ENCODE assay signal across 12 cellular contexts in genomic region chr17:14196337-14196997, GRCh38. TPM values are rescaled to one million over a fixed set of nuclear protein-coding genes. Genes with fewer than 3 reads are reported as not detected.
DNase-seq lines count a peak whose midpoint lies in the region; ATAC-seq, FAIRE-seq and TF ChIP-seq lines count a peak whose summit lies in the region.
"Had no signal": no experiment of that assay in that cellular context is flagged by ENCODE, and none has a peak within 500 bp of the region (broad histone marks: within the 10 kb centered on the region; RNA-seq: fewer than 3 reads in every experiment).

No MANE protein-coding gene starts in this region.

- no peak overlapping the region for H2BK12ac ChIP-seq in H9 (ENCODE audit: insufficient read length, low read depth, low read length)

- H3K23me2 ChIP-seq in H9 (ENCODE audit: insufficient read length, low read depth, low read length, poor library complexity, severe bottlenecking), result no peaks in the 10 kb centered on the region

- peaks cover 74 to 95% (median 83%) of the 10 kb centered on the region in 4 donors for H3K4me1 Mint-ChIP-seq in CD4-positive, alpha-beta memory T cell
- peaks cover 2 to 7% of the 10 kb centered on the region in 2 experiments; a peak in 3 of 4 replicates for H3K4me1 Mint-ChIP-seq in H9
- H3K4me1 Mint-ChIP-seq in activated CD4-positive, alpha-beta memory T cell treated with anti-CD3 and anti-CD28 coated beads, Interleukin-2, amount 10 ng/mL, durations not matched to agents 7 days and 5 days, result peaks cover 88% of the 10 kb centered on the region

- no peak for FAIRE-seq in HepG2 (lab: Jason Lieb, UNC)
- FAIRE-seq in D721Med (lab: Jason Lieb, UNC), result no peak

- TF ChIP-seq EP300 in HepG2 (IDR thresholded peaks at IDR 0.05; ENCODE audit: low read depth in 2 of 2, low read length in 2 of 2), result no peak
- no peak for TF ChIP-seq EP300 in HepG2 (CRISPR knock-in tag; IDR thresholded peaks at IDR 0.05; ENCODE audit: borderline replicate concordance)

- no peaks in the 10 kb centered on the region for H3K27me3 Mint-ChIP-seq in CD4-positive, alpha-beta memory T cell
- H3K27me3 Mint-ChIP-seq in H9 (ENCODE audit: low read depth), result no peaks in the 10 kb centered on the region
- H3K27me3 Mint-ChIP-seq in activated CD4-positive, alpha-beta memory T cell treated with anti-CD3 and anti-CD28 coated beads, Interleukin-2, amount 10 ng/mL, durations not matched to agents 7 days and 5 days, result no peaks in the 10 kb centered on the region

- H2AFZ ChIP-seq in H9 (ENCODE audit: low read length), result no peak overlapping the region
- H2AFZ ChIP-seq in HepG2 (ENCODE audit: low read length), result no peak overlapping the region

- ATAC-seq in HepG2 (peak; percentile 80), HG03565 (IDR thresholded peaks at IDR 0.05; ENCODE audit: unreplicated experiment) (no peak), left cardiac atrium (no peak)
- ATAC-seq: left lung had no signal

- no peak overlapping the region for H2BK5ac ChIP-seq in H9 (ENCODE audit: insufficient read length, low read length)

- peak overlapping the region; percentile 87 to 96 (median 92) for H3K27ac Mint-ChIP-seq in CD4-positive, alpha-beta memory T cell
- H3K27ac Mint-ChIP-seq in H9, result peak overlapping the region in 1 of 3 experiments; percentile 3; a peak in 2 of 7 replicates
- H3K27ac Mint-ChIP-seq in activated CD4-positive, alpha-beta memory T cell treated with anti-CD3 and anti-CD28 coated beads, Interleukin-2, amount 10 ng/mL, durations not matched to agents 7 days and 5 days, result peak overlapping the region; percentile 98

- H2BK15ac ChIP-seq in H9 (ENCODE audit: low read depth, low read length), result no peak overlapping the region

- peak overlapping the region in 1 of 2 donors; percentile 32 for H3K4me3 ChIP-seq in CD4-positive, alpha-beta memory T cell (ENCODE audit: low read length in 2 of 2)
- H3K4me3 ChIP-seq in HepG2 (replicated peaks in 1 of 3; ENCODE audit: insufficient read depth in 1 of 3, low read depth in 2 of 3, low read length in 3 of 3), result no peak overlapping the region
- H3K4me3 ChIP-seq: dorsolateral prefrontal cortex, left lung had no signal

- no peak for TF ChIP-seq POLR2A in HepG2 (IDR thresholded peaks at IDR 0.05; ENCODE audit: insufficient read depth in 1 of 2, low read depth in 2 of 2, low read length in 2 of 2)

- no peak overlapping the region for H3K23ac ChIP-seq in H9 (ENCODE audit: insufficient read length, low read depth, low read length)

- in situ Hi-C loops in HepG2 (cut with HindIII; ENCODE audit: extremely low pct_ligation_motif_present, low pct_unique_long_range_greater_than_20kb), result no loop called here

- no peak overlapping the region for H4K91ac ChIP-seq in H9 (ENCODE audit: insufficient read length, low read depth, low read length)

- no peaks in the 10 kb centered on the region for H3K36me3 ChIP-seq in CD4-positive, alpha-beta memory T cell (ENCODE audit: insufficient read depth, low read length)
- peaks cover 4 to 23% of the 10 kb centered on the region in 2 experiments; a peak in 4 of 5 replicates for H3K36me3 ChIP-seq in HepG2 (replicated peaks in 1 of 2; ENCODE audit: control insufficient read depth in 1 of 2, insufficient read depth in 2 of 2, low read length in 2 of 2)
- H3K36me3 ChIP-seq: left lung had no signal

- WGBS in H9 (ENCODE audit: extremely low coverage, insufficient read length, low lambda C conversion rate), result no CpG with 5 or more reads among the region's 4 CpGs
- 97% methylated on average over 4 of the region's 4 CpGs for WGBS in HepG2 (ENCODE audit: low lambda C conversion rate)

- H3K27me3 ChIP-seq in CD4-positive, alpha-beta memory T cell (ENCODE audit: insufficient read depth, low read length), result no peaks in the 10 kb centered on the region
- no peaks in the 10 kb centered on the region for H3K27me3 ChIP-seq in H9 (ENCODE audit: insufficient read depth, low read length)
- no peaks in the 10 kb centered on the region for H3K27me3 ChIP-seq in HepG2 (ENCODE audit: control insufficient read depth in 1 of 2, insufficient read depth in 2 of 2, low read length in 2 of 2)
- H3K27me3 ChIP-seq: dorsolateral prefrontal cortex, left lung had no signal

- H3K36me3 Mint-ChIP-seq in CD4-positive, alpha-beta memory T cell, result no peaks in the 10 kb centered on the region
- peaks cover 0 to 4% (median 0%) of the 10 kb centered on the region in 3 experiments; a peak in 2 of 7 replicates for H3K36me3 Mint-ChIP-seq in H9 (ENCODE audit: insufficient read depth in 1 of 3, low read depth in 3 of 3)
- peaks cover 38% of the 10 kb centered on the region for H3K36me3 Mint-ChIP-seq in activated CD4-positive, alpha-beta memory T cell treated with anti-CD3 and anti-CD28 coated beads, Interleukin-2, amount 10 ng/mL, durations not matched to agents 7 days and 5 days (ENCODE audit: low read depth)

- H3K79me2 ChIP-seq in H9 (ENCODE audit: insufficient read depth, low read length) (no peaks in the 10 kb centered on the region), HepG2 (ENCODE audit: insufficient read depth, low read length) (no peaks in the 10 kb centered on the region)

- intact Hi-C loops in CD4-positive, alpha-beta memory T cell (cut with micrococcal nuclease), result no loop called here
- intact Hi-C loops in HepG2 (cut with micrococcal nuclease; ENCODE audit: unreplicated experiment) (no loop called here), left cardiac atrium (cut with DNase I) (no loop called here)

- H3K79me1 ChIP-seq in H9 (ENCODE audit: insufficient read depth, low read depth, low read length, poor library complexity, severe bottlenecking), result no peaks in the 10 kb centered on the region

- no peaks in the 10 kb centered on the region for H3K9me3 ChIP-seq in CD4-positive, alpha-beta memory T cell (ENCODE audit: control insufficient read depth in 1 of 2, low read length in 2 of 2)
- H3K9me3 ChIP-seq in H9 (ENCODE audit: control insufficient read depth, low read depth, low read length), result no peaks in the 10 kb centered on the region
- H3K9me3 ChIP-seq in HepG2 (ENCODE audit: low read length), result no peaks in the 10 kb centered on the region
- H3K9me3 ChIP-seq: left lung had no signal

- TF ChIP-seq RAD21 in HepG2 (CRISPR knock-in tag; IDR thresholded peaks at IDR 0.05), result no peak

- no peak overlapping the region for H2BK20ac ChIP-seq in H9 (ENCODE audit: low read depth, low read length, poor library complexity, severe bottlenecking)

- H4K20me1 ChIP-seq in H9 (ENCODE audit: control insufficient read depth, insufficient read depth, insufficient read length) (no peaks in the 10 kb centered on the region), HepG2 (ENCODE audit: insufficient read depth, low read length) (no peaks in the 10 kb centered on the region)

- POLR2A ChIA-PET in CD4-positive, alpha-beta memory T cell (lab: Charles Lee; ENCODE audit: partially characterized antibody), result interaction anchor here (1.0 to 8.0 kb wide), 6 partner anchors 10 to 232 kb away, joined by 3 to 144 read pairs (median 4); partner anchors contain the start of genes COX10 and HS3ST3B1
- POLR2A ChIA-PET in activated CD4-positive, alpha-beta memory T cell treated with anti-CD3 and anti-CD28 coated beads, Interleukin-2, amount 10 ng/mL, durations not matched to agents 7 days and 5 days (lab: Charles Lee), result interaction anchor here (1.0 to 8.2 kb wide), 7 partner anchors 10 to 1178 kb away, joined by 3 to 194 read pairs (median 3); partner anchors contain the start of gene HS3ST3B1
- POLR2A ChIA-PET in HepG2 (lab: Yijun Ruan, JAX), result no interaction called here

- H3K4me3 Mint-ChIP-seq in CD4-positive, alpha-beta memory T cell, result peak overlapping the region; percentile 67 to 91 (median 78)
- no peak overlapping the region for H3K4me3 Mint-ChIP-seq in H9
- H3K4me3 Mint-ChIP-seq in activated CD4-positive, alpha-beta memory T cell treated with anti-CD3 and anti-CD28 coated beads, Interleukin-2, amount 10 ng/mL, durations not matched to agents 7 days and 5 days, result peak overlapping the region; percentile 53

- H3K9me3 Mint-ChIP-seq in CD4-positive, alpha-beta memory T cell, result peaks cover 0 to 2% (median 0%) of the 10 kb centered on the region in 8 donors
- H3K9me3 Mint-ChIP-seq in H9, result no peaks in the 10 kb centered on the region
- no peaks in the 10 kb centered on the region for H3K9me3 Mint-ChIP-seq in activated CD4-positive, alpha-beta memory T cell treated with anti-CD3 and anti-CD28 coated beads, Interleukin-2, amount 10 ng/mL, durations not matched to agents 7 days and 5 days

- peak overlapping the region; percentile 35 for H3K27ac ChIP-seq in CD4-positive, alpha-beta memory T cell (ENCODE audit: low read depth, low read length)
- no peak overlapping the region for H3K27ac ChIP-seq in H9 (ENCODE audit: insufficient read length, low read depth, low read length)
- H3K27ac ChIP-seq in HepG2 (ENCODE audit: extremely low read length, insufficient read depth, low read length), result no peak overlapping the region
- H3K27ac ChIP-seq: dorsolateral prefrontal cortex, left lung had no signal

- no TSS peak for BruUV-seq in HepG2 (replicated peaks; lab: Mats Ljungman, UMichigan)

- no peak overlapping the region for H3K4me2 ChIP-seq in H9 (ENCODE audit: insufficient read depth, insufficient read length, low read length)
- no peak overlapping the region for H3K4me2 ChIP-seq in HepG2 (ENCODE audit: low read depth, low read length)

- no peak overlapping the region for H3K9ac ChIP-seq in H9 (ENCODE audit: extremely low read depth, insufficient read length, low read length)
- H3K9ac ChIP-seq in HepG2 (ENCODE audit: insufficient read depth, low read depth, low read length), result no peak overlapping the region

- H3T11ph ChIP-seq in H9 (ENCODE audit: low read length), result no peak overlapping the region

- H3K18ac ChIP-seq in H9 (ENCODE audit: insufficient read length, low read depth, low read length), result no peak overlapping the region

- H2AK5ac ChIP-seq in H9 (ENCODE audit: insufficient read length, low read length), result no peak overlapping the region

- no peak overlapping the region for H4K5ac ChIP-seq in H9 (ENCODE audit: insufficient read length, low read depth, low read length)

- H3K14ac ChIP-seq in H9 (ENCODE audit: insufficient read depth, low read length), result no peak overlapping the region

- H3K4ac ChIP-seq in H9 (ENCODE audit: low read depth, low read length), result no peak overlapping the region

- H2BK120ac ChIP-seq in H9 (ENCODE audit: low read depth, low read length, poor library complexity, severe bottlenecking), result no peak overlapping the region

- peak; percentile 51 for TF ChIP-seq CTCF in H9 (conservative IDR thresholded peaks at IDR 0.05)
- TF ChIP-seq CTCF in HepG2 (CRISPR knock-in tag; IDR thresholded peaks at IDR 0.05), result no peak
- TF ChIP-seq CTCF in D721Med (IDR thresholded peaks at IDR 0.05; ENCODE audit: insufficient read depth, missing control alignments), result no peak

- no peak overlapping the region for H3K56ac ChIP-seq in H9 (ENCODE audit: insufficient read length, low read depth, low read length)

- peak in 3 of 5 donors; percentile 37 to 43 (median 42) for DNase-seq in CD4-positive, alpha-beta memory T cell
- DNase-seq in H9 (no peak), HepG2 (ENCODE audit: low spot score) (no peak), left cardiac atrium (no peak), NCI-H446 treated with DMSO at 0.1 percent for 48 hours (lab: John Stamatoyannopoulos, UW) (no peak), D721Med (ENCODE audit: insufficient read length, low spot score) (no peak)
- peak; percentile 33 for DNase-seq in activated CD4-positive, alpha-beta memory T cell treated with anti-CD3 and anti-CD28 coated beads, Interleukin-2, amount 10 ng/mL, durations not matched to agents 7 days and 5 days
- DNase-seq: dorsolateral prefrontal cortex, left lung, NCI-H748 treated with DMSO at 0.1 percent for 48 hours had no signal

- peaks cover 90% of the 10 kb centered on the region for H3K4me1 ChIP-seq in CD4-positive, alpha-beta memory T cell (ENCODE audit: insufficient read depth, low read length)
- H3K4me1 ChIP-seq in H9 (ENCODE audit: insufficient read depth, low read length), result no peaks in the 10 kb centered on the region
- no peaks in the 10 kb centered on the region for H3K4me1 ChIP-seq in HepG2 (ENCODE audit: insufficient read depth, low read length)

- CTCF ChIA-PET in CD4-positive, alpha-beta memory T cell (lab: Charles Lee; ENCODE audit: partially characterized antibody), result interaction anchor here (0.7 to 7.9 kb wide), 6 partner anchors 10 to 233 kb away, joined by 3 to 59 read pairs (median 5); partner anchors contain the start of gene HS3ST3B1
- CTCF ChIA-PET in activated CD4-positive, alpha-beta memory T cell treated with anti-CD3 and anti-CD28 coated beads, Interleukin-2, amount 10 ng/mL, durations not matched to agents 7 days and 5 days (lab: Charles Lee), result interaction anchor here (7.5 kb wide), 1 partner anchor 104 kb away, joined by 74 read pairs; the partner anchor contains the start of gene HS3ST3B1
- CTCF ChIA-PET in HepG2 (lab: Yijun Ruan, JAX; ENCODE audit: low intra/inter-chr PET ratio, low total read pairs), result no interaction called here

- H4K8ac ChIP-seq in H9 (replicated peaks; ENCODE audit: insufficient read length, low read depth, low read length), result no peak overlapping the region

RNA-seq across cellular contexts. Expression of gene CDRT15, which starts 40.2 kb away (rescaled TPM):
- not detected for total RNA-seq in CD4-positive, alpha-beta memory T cell
- polyA plus RNA-seq in CD4-positive, alpha-beta memory T cell, result not detected
- total RNA-seq in H9 (2021), result not detected in 2 replicates
- total RNA-seq in activated CD4-positive, alpha-beta memory T cell treated with anti-CD3 and anti-CD28 coated beads, Interleukin-2, amount 10 ng/mL, durations not matched to agents 7 days and 5 days, result not detected
- not detected in 2 replicates for total RNA-seq in HepG2 (2016; rRNA removed; fragmentation: Illumina TruSeq; extraction: Trizol)
- total RNA-seq in HepG2 (2016; cell fraction: cytosol; rRNA removed; fragmentation: Illumina TruSeq; extraction: Trizol; ENCODE audit: low read depth), result not detected in 2 replicates
- total RNA-seq in HepG2 (2016; cell fraction: insoluble cytoplasmic fraction; rRNA removed; fragmentation: Illumina TruSeq; extraction: Trizol), result not detected in 2 replicates
- total RNA-seq in HepG2 (2016; cell fraction: membrane; rRNA removed; fragmentation: Illumina TruSeq; extraction: Trizol), result not detected in 2 replicates
- not detected in 2 replicates for total RNA-seq in HepG2 (2016; cell fraction: nucleus; rRNA removed; fragmentation: Illumina TruSeq; extraction: Trizol)
- polyA plus RNA-seq in HepG2 (2011; rRNA removed), result not detected in 2 replicates
- polyA plus RNA-seq in HepG2 (2011; cell fraction: cytosol; rRNA removed), result not detected in 2 replicates
- not detected in 2 replicates for polyA plus RNA-seq in HepG2 (2011; cell fraction: nucleus; rRNA removed)
- 0.27 TPM in 1 of 2 replicates, not detected in the other for polyA plus RNA-seq in HepG2 (2012)
- polyA plus RNA-seq in HepG2 (2016; cell fraction: cytosol; fragmentation: Illumina TruSeq; extraction: Trizol; ENCODE audit: low read depth), result not detected in 2 replicates
- not detected in 2 replicates for polyA plus RNA-seq in HepG2 (2016; cell fraction: insoluble cytoplasmic fraction; fragmentation: Illumina TruSeq; extraction: Trizol; ENCODE audit: low read depth)
- not detected in 2 replicates for polyA plus RNA-seq in HepG2 (2016; cell fraction: membrane; fragmentation: Illumina TruSeq; extraction: Trizol; ENCODE audit: low read depth)
- polyA plus RNA-seq in HepG2 (2016; cell fraction: nucleus; fragmentation: Illumina TruSeq; extraction: Trizol; ENCODE audit: insufficient read depth, low read depth), result not detected in 2 replicates
- not detected in 2 replicates for polyA minus RNA-seq in HepG2 (2011; rRNA and poly(A)+ RNA removed; ENCODE audit: low replicate concordance)
- polyA minus RNA-seq in HepG2 (2011; cell fraction: cytosol; rRNA and poly(A)+ RNA removed), result not detected in 2 replicates
- polyA minus RNA-seq in HepG2 (2011; cell fraction: nucleus; rRNA and poly(A)+ RNA removed), result not detected in 2 replicates
- not detected for total RNA-seq in left cardiac atrium
- total RNA-seq: dorsolateral prefrontal cortex, G401, left lung had no signal

Comparison
In these comparisons a context has a peak if more than half of its experiments do, and no peak if none do; other contexts are left out.
1. DNase-seq: peak in CD4-positive, alpha-beta memory T cell (3 of 5) and activated CD4-positive, alpha-beta memory T cell treated with anti-CD3 and anti-CD28 coated beads, Interleukin-2, amount 10 ng/mL, durations not matched to agents 7 days and 5 days (single experiment); none in H9 (single experiment), HepG2 (single experiment), left cardiac atrium (single experiment), NCI-H446 treated with DMSO at 0.1 percent for 48 hours (single experiment) and D721Med (single experiment).
2. H3K4me3 Mint-ChIP-seq: peak in CD4-positive, alpha-beta memory T cell (8 of 8) and activated CD4-positive, alpha-beta memory T cell treated with anti-CD3 and anti-CD28 coated beads, Interleukin-2, amount 10 ng/mL, durations not matched to agents 7 days and 5 days (single experiment); none in H9 (0 of 2).